ENCODE assay signal across 1 cellular context in the genomic region with DNA sequence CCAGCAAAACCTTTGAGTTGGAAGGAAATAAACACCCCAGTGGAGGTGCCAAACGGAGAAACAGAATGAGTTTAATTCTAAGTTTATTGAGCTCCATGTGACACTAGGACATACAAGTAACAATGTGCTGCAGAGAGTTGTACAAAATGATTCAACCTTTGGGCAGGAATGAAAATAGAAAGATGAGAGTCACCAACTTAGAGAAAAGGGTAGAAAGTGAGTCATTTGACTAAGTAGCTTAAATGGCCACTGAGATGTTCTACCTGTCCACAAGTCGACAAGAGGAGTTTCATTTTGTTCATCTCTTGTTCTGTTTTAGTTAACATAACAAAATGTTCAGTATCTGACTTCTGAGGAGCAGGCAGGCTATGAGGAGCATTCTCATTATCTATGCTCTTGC.
TF ChIP-seq lines count a peak whose summit lies in the region.

No MANE protein-coding gene starts in this region.

TF ChIP-seq in GM12878, 131 proteins besides CTCF, POLR2A, EP300 and RAD21:
- TF ChIP-seq PAX5 (IDR thresholded peaks at IDR 0.05; ENCODE audit: borderline replicate concordance, low read depth, low read length) (no peak), CBFB (IDR thresholded peaks at IDR 0.05; ENCODE audit: low read depth) (no peak), STAT1 (conservative IDR thresholded peaks at IDR 0.05) (no peak), PAX8 (IDR thresholded peaks at IDR 0.05) (no peak)
- TF ChIP-seq, protein P1, sequence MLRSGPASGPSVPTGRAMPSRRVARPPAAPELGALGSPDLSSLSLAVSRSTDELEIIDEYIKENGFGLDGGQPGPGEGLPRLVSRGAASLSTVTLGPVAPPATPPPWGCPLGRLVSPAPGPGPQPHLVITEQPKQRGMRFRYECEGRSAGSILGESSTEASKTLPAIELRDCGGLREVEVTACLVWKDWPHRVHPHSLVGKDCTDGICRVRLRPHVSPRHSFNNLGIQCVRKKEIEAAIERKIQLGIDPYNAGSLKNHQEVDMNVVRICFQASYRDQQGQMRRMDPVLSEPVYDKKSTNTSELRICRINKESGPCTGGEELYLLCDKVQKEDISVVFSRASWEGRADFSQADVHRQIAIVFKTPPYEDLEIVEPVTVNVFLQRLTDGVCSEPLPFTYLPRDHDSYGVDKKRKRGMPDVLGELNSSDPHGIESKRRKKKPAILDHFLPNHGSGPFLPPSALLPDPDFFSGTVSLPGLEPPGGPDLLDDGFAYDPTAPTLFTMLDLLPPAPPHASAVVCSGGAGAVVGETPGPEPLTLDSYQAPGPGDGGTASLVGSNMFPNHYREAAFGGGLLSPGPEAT (IDR thresholded peaks at IDR 0.05; ENCODE audit: low read depth): no peak
